Comparison of ENCODE assay signal across 23 cellular contexts in genomic region chr13:73898276-73898675, GRCh38.
DNase-seq lines count a peak whose midpoint lies in the region; ATAC-seq and TF ChIP-seq lines count a peak whose summit lies in the region.
"Had no signal": no experiment of that assay in that cellular context is flagged by ENCODE, and none has a peak within 500 bp of the region (broad histone marks: within the 10 kb centered on the region; RNA-seq: fewer than 3 reads in every experiment).

No MANE protein-coding gene starts in this region.

- H3K4me3 Mint-ChIP-seq in memory B cell, result no peak overlapping the region
- H3K4me3 Mint-ChIP-seq: stimulated activated naive CD8-positive, alpha-beta T cell treated with anti-CD3 and anti-CD28 coated beads, Interleukin-15, Interleukin-2, amounts not matched to agents 100 ng/mL and 50 ng/mL, for 24 hours; T-helper 2 cell treated with Interferon-gamma antibody and Interleukin-4, amounts not matched to agents 5 μg/mL and 100 μg/mL, for 36 hours had no signal

- H3K4me1 ChIP-seq in GM23248 (ENCODE audit: insufficient read depth), result peaks cover 11% of the 10 kb centered on the region; the same call in 1 of the 2 replicates
- H3K4me1 ChIP-seq: colonic mucosa, SJCRH30, tibial nerve had no signal

- H3K36me3 ChIP-seq in BJ (ENCODE audit: control insufficient read depth, insufficient read depth, low read length), result no peaks in the 10 kb centered on the region
- no peaks in the 10 kb centered on the region; the same call in 1 of the 2 replicates for H3K36me3 ChIP-seq in GM23248 (ENCODE audit: low read depth)
- H3K36me3 ChIP-seq in SK-N-MC (ENCODE audit: insufficient read depth, low read length), result no peaks in the 10 kb centered on the region
- H3K36me3 ChIP-seq: brain microvascular endothelial cell, colonic mucosa, heart left ventricle, SJCRH30, tibial nerve had no signal

- H3K4me2 ChIP-seq in GM23248 (ENCODE audit: unreplicated experiment), result no peak overlapping the region

- WGBS in GM23248 (ENCODE audit: low coverage in 1 of 2, low lambda C conversion rate in 2 of 2, missing lambda C conversion rate in 2 of 2), 2 experiments, result 93 to 100% methylated on average over 1 of the region's 1 CpG

- CTCF ChIA-PET in BJ (lab: Yijun Ruan, JAX), result interaction anchor here (0.6 to 1.1 kb wide), 2 partner anchors 11 to 15 kb away, joined by 3 read pairs; no protein-coding TSS in a partner anchor

- H3K4me3 ChIP-seq in BJ (ENCODE audit: low read depth, low read length) (no peak overlapping the region), GM23248 (no peak overlapping the region), SK-N-MC (no peak overlapping the region)
- H3K4me3 ChIP-seq: colonic mucosa, heart left ventricle, SJCRH30, skin epidermis, tibial nerve had no signal

- no peaks in the 10 kb centered on the region for H4K20me1 ChIP-seq in GM23248 (ENCODE audit: insufficient read depth)

- H3K9me3 Mint-ChIP-seq in memory B cell, result no peaks in the 10 kb centered on the region
- H3K9me3 Mint-ChIP-seq: stimulated activated naive CD8-positive, alpha-beta T cell treated with anti-CD3 and anti-CD28 coated beads, Interleukin-15, Interleukin-2, amounts not matched to agents 100 ng/mL and 50 ng/mL, for 24 hours; T-helper 2 cell treated with Interferon-gamma antibody and Interleukin-4, amounts not matched to agents 5 μg/mL and 100 μg/mL, for 36 hours had no signal

- POLR2A ChIA-PET in BJ (lab: Charles Lee), result no interaction called here

- no peak overlapping the region for H2AFZ ChIP-seq in GM23248

- peak overlapping the region; percentile 42 for H3K27ac Mint-ChIP-seq in memory B cell
- H3K27ac Mint-ChIP-seq: T-helper 2 cell treated with Interferon-gamma antibody and Interleukin-4, amounts not matched to agents 5 μg/mL and 100 μg/mL, for 36 hours had no signal

- no peaks in the 10 kb centered on the region for H3F3A ChIP-seq in GM23248 (ENCODE audit: insufficient read depth)

- no peak for TF ChIP-seq CTCF in BJ (IDR thresholded peaks at IDR 0.05; ENCODE audit: insufficient read depth, low read depth, low read length)

- H3K36me3 Mint-ChIP-seq in memory B cell, result peaks cover 16% of the 10 kb centered on the region

- peaks cover 24% of the 10 kb centered on the region for H3K79me2 ChIP-seq in GM23248 (ENCODE audit: insufficient read depth)

- ATAC-seq in memory B cell (ENCODE audit: low read depth), result peak; percentile 22
- ATAC-seq in HG02981 (IDR thresholded peaks at IDR 0.05; ENCODE audit: unreplicated experiment), result no peak
- ATAC-seq in GM19467 (IDR thresholded peaks at IDR 0.05; ENCODE audit: unreplicated experiment), result no peak
- ATAC-seq: activated CD4-positive, CD25-positive, alpha-beta regulatory T cell treated with anti-CD3 and anti-CD28 coated beads, Interleukin-2, amount 50 U/mL, for 24 hours; heart left ventricle; left lobe of liver; Panc1 had no signal

- H3K27ac ChIP-seq in GM23248 (no peak overlapping the region), SK-N-MC (no peak overlapping the region)
- H3K27ac ChIP-seq: brain microvascular endothelial cell, colonic mucosa, heart left ventricle, HL-60, SJCRH30, skin epidermis, tibial nerve had no signal

- no peaks in the 10 kb centered on the region for H3K27me3 Mint-ChIP-seq in memory B cell
- H3K27me3 Mint-ChIP-seq: stimulated activated naive CD8-positive, alpha-beta T cell treated with anti-CD3 and anti-CD28 coated beads, Interleukin-15, Interleukin-2, amounts not matched to agents 100 ng/mL and 50 ng/mL, for 24 hours had no signal

- peaks cover 5% of the 10 kb centered on the region; the same call in 1 of the 2 replicates for H3K9me2 ChIP-seq in GM23248 (ENCODE audit: insufficient read depth)

- in situ Hi-C loops in GM23248 (cut with MboI), result no loop called here

- H3K27me3 ChIP-seq in BJ (ENCODE audit: control insufficient read depth, insufficient read depth, low read length) (no peaks in the 10 kb centered on the region), GM23248 (replicated peaks; ENCODE audit: insufficient read depth) (no peaks in the 10 kb centered on the region)
- H3K27me3 ChIP-seq: brain microvascular endothelial cell, colonic mucosa, heart left ventricle, SJCRH30, tibial nerve had no signal

- peaks cover 25% of the 10 kb centered on the region for H3K4me1 Mint-ChIP-seq in memory B cell

- peak; percentile 68 for DNase-seq in BJ (ENCODE audit: low read depth)
- peak; percentile 9 for DNase-seq in GM23248
- peak; percentile 28 for DNase-seq in SK-N-MC (ENCODE audit: low read depth, low spot score)
- no peak for DNase-seq in memory B cell (ENCODE audit: low spot score in 2 of 2)
- DNase-seq in germinal center (ENCODE audit: low spot score), result no peak
- no peak for DNase-seq in AG20443 (ENCODE audit: low spot score)
- DNase-seq: brain microvascular endothelial cell; colonic mucosa; heart left ventricle; NCI-H1694; NCI-H2227 treated with DMSO at 0.1 percent for 48 hours; SJCRH30; stimulated activated CD4-positive, alpha-beta T cell treated with anti-CD3 and anti-CD28 coated beads, Interleukin-4, amount 100 ng/mL, for 1 hour had no signal

- H3K9me3 ChIP-seq in GM23248 (ENCODE audit: low read depth) (no peaks in the 10 kb centered on the region), SK-N-MC (ENCODE audit: low read depth, low read length) (no peaks in the 10 kb centered on the region)
- H3K9me3 ChIP-seq: colonic mucosa, SJCRH30, tibial nerve had no signal

- H3K9ac ChIP-seq in GM23248, result no peak overlapping the region
- no peak overlapping the region for H3K9ac ChIP-seq in SK-N-MC (ENCODE audit: insufficient read length)

Comparison
In these comparisons a context has a peak if more than half of its experiments do, and no peak if none do; other contexts are left out.
1. DNase-seq: peak in BJ (single experiment), GM23248 (single experiment) and SK-N-MC (single experiment); none in memory B cell (0 of 2), germinal center (single experiment) and AG20443 (single experiment).